Comparison of ENCODE assay signal across 9 cellular contexts in the genomic region with DNA sequence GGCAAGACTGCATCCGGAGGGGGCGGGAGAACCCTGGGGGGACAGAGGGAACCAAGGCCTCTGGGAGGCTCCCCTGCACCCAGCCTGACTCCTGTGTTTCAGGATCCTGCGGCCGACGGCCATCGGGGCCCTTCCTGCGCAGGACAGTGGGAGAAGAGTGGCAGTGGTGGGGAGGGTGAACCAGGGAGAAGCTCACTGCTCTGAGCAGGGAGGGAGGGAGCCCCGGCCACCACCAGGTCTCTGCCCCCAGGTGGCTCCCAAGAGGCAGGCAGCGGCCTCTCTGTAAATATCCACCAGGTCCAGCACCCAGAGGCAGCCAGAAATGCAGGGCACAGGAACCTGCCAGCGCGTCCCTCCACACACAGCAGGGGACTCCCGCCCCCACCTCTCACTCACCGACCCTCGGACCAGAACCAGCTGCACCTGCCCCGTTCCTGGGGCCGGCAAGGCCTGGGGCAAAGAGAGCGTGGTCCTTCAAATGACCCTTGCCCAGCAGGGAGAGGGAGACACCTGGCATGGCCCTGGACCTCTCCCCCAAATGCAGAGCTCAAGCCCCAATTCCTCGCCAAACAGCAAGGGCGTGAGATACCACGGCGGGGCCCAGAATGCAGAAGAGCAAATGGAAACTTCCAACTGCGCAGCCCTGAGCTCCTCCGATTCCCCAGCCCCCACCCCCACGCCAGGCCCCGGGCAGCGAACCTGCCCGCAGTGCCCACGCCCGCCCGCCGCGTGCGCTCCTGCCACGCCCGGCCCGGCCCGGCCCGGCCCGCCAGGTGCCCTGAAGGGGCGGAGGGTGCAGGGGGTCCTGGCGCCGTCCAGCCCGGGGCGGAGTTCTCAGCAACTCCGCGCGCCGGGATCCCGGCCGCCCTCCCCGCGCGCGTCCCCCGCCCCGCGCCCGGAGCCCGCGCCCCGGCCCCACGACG. TPM values are rescaled to one million over a fixed set of nuclear protein-coding genes. Genes with fewer than 3 reads are reported as not detected.
A peak's percentile ranks its signal among the peaks of the same experiment; 100 is the strongest.
DNase-seq lines count a peak whose midpoint lies in the region; ATAC-seq lines count a peak whose summit lies in the region.
"Had no signal": no experiment of that assay in that cellular context is flagged by ENCODE, and none has a peak within 500 bp of the region (broad histone marks: within the 10 kb centered on the region; RNA-seq: fewer than 3 reads in every experiment).

No MANE protein-coding gene starts in this region.

- intact Hi-C loops in sciatic nerve (cut with DNase I), result no loop called here

- H3K27ac ChIP-seq in angular gyrus (ENCODE audit: low read depth, low read length), result peak overlapping the region; percentile 80
- H3K27ac ChIP-seq: epithelial cell of prostate had no signal

- H3K4me3 Mint-ChIP-seq in immature natural killer cell, result peak overlapping the region; percentile 65 to 84 (median 76)
- peak overlapping the region; percentile 69 for H3K4me3 Mint-ChIP-seq in stimulated activated effector memory CD8-positive, alpha-beta T cell treated with anti-CD3 and anti-CD28 coated beads, Interleukin-12 subunit alpha, Interleukin-12 subunit beta, amount 100 ng/mL, for 72 hours

- H3K4me3 ChIP-seq in NT2/D1 (ENCODE audit: insufficient read length, low read depth), result peak overlapping the region; percentile 43

- no peaks in the 10 kb centered on the region for H3K36me3 ChIP-seq in NT2/D1 (ENCODE audit: insufficient read depth, insufficient read length, low read length)

- peak; percentile 90 for DNase-seq in DMS53 (lab: John Stamatoyannopoulos, UW)
- no peak for DNase-seq in NT2/D1 (ENCODE audit: low read depth, low spot score)
- peak; percentile 21 to 32 (median 29) for DNase-seq in immature natural killer cell
- peak in 1 of 2 donors; percentile 59 for DNase-seq in stimulated activated effector memory CD8-positive, alpha-beta T cell treated with anti-CD3 and anti-CD28 coated beads, Interleukin-12 subunit alpha, Interleukin-12 subunit beta, amount 100 ng/mL, for 72 hours (ENCODE audit: low spot score in 2 of 2)
- no peak for DNase-seq in LoVo (ENCODE audit: low spot score)
- DNase-seq in sciatic nerve (ENCODE audit: low spot score), result no peak

- H3K9ac ChIP-seq in NT2/D1 (ENCODE audit: insufficient read length, low read depth), result peak overlapping the region; percentile 61

- no peaks in the 10 kb centered on the region for H3K9me3 ChIP-seq in NT2/D1 (ENCODE audit: insufficient read depth, low read length)

- peaks cover 25 to 30% (median 28%) of the 10 kb centered on the region in 3 donors for H3K27me3 Mint-ChIP-seq in immature natural killer cell (ENCODE audit: low read depth in 3 of 3)

- H3K4me1 ChIP-seq in NT2/D1 (ENCODE audit: insufficient read depth, insufficient read length), result peaks cover 22% of the 10 kb centered on the region

- H3K27me3 ChIP-seq in NT2/D1 (ENCODE audit: insufficient read depth, insufficient read length), result peaks cover 22% of the 10 kb centered on the region

- ATAC-seq in stimulated activated effector memory CD8-positive, alpha-beta T cell treated with anti-CD3 and anti-CD28 coated beads, Interleukin-12 subunit alpha, Interleukin-12 subunit beta, amount 100 ng/mL, for 72 hours, result peak; percentile 78
- ATAC-seq in GM18861 (IDR thresholded peaks at IDR 0.05; ENCODE audit: unreplicated experiment) (no peak), sciatic nerve (no peak)

- H3K27ac Mint-ChIP-seq in immature natural killer cell, result peak overlapping the region in 1 of 6 donors; percentile 30
- no peak overlapping the region for H3K27ac Mint-ChIP-seq in stimulated activated effector memory CD8-positive, alpha-beta T cell treated with anti-CD3 and anti-CD28 coated beads, Interleukin-12 subunit alpha, Interleukin-12 subunit beta, amount 100 ng/mL, for 72 hours

- H3K36me3 Mint-ChIP-seq in immature natural killer cell, result no peaks in the 10 kb centered on the region
- H3K36me3 Mint-ChIP-seq in stimulated activated effector memory CD8-positive, alpha-beta T cell treated with anti-CD3 and anti-CD28 coated beads, Interleukin-12 subunit alpha, Interleukin-12 subunit beta, amount 100 ng/mL, for 72 hours, result no peaks in the 10 kb centered on the region

- H3K9me3 Mint-ChIP-seq in immature natural killer cell, result peaks cover 0 to 2% (median 0%) of the 10 kb centered on the region in 6 donors
- no peaks in the 10 kb centered on the region for H3K9me3 Mint-ChIP-seq in stimulated activated effector memory CD8-positive, alpha-beta T cell treated with anti-CD3 and anti-CD28 coated beads, Interleukin-12 subunit alpha, Interleukin-12 subunit beta, amount 100 ng/mL, for 72 hours

- H3K4me1 Mint-ChIP-seq in immature natural killer cell, result peaks cover 4 to 5% of the 10 kb centered on the region in 2 donors
- H3K4me1 Mint-ChIP-seq in stimulated activated effector memory CD8-positive, alpha-beta T cell treated with anti-CD3 and anti-CD28 coated beads, Interleukin-12 subunit alpha, Interleukin-12 subunit beta, amount 100 ng/mL, for 72 hours, result peaks cover 23% of the 10 kb centered on the region

RNA-seq across cellular contexts. Expression of a gene that starts 0.8 kb away (rescaled TPM):
- 10 to 100 TPM in 1 of 3 donors, 1 to 10 TPM in 2; 4.4 to 11.6 (median 5.6) TPM for polyA plus RNA-seq in immature natural killer cell
- total RNA-seq in sciatic nerve, result 21.7 TPM

Comparison
In these comparisons a context has a peak if more than half of its experiments do, and no peak if none do; other contexts are left out.
1. DNase-seq: peak in DMS53 (single experiment) and immature natural killer cell (3 of 3); none in NT2/D1 (single experiment), LoVo (single experiment) and sciatic nerve (single experiment).